In genomic region chr2:112941753-112942653, GRCh38 we compare ENCODE assay signal across 8 cellular contexts. TPM values are rescaled to one million over a fixed set of nuclear protein-coding genes. Genes with fewer than 3 reads are reported as not detected.
DNase-seq lines count a peak whose midpoint lies in the region; ATAC-seq and TF ChIP-seq lines count a peak whose summit lies in the region.

No MANE protein-coding gene starts in this region.

- H3K27me3 ChIP-seq in DND-41 (ENCODE audit: insufficient read depth, low read length, poor library complexity), result peaks cover 3% of the 10 kb centered on the region
- H3K27me3 ChIP-seq in KMS-11 (ENCODE audit: insufficient read depth, low read depth), result no peaks in the 10 kb centered on the region
- H3K27me3 ChIP-seq in RWPE2 (ENCODE audit: insufficient read depth, poor library complexity, severe bottlenecking), result no peaks in the 10 kb centered on the region

- H3K4me1 ChIP-seq in DND-41 (ENCODE audit: insufficient read depth, low read length) (no peaks in the 10 kb centered on the region), KMS-11 (ENCODE audit: low read depth, poor library complexity, severe bottlenecking) (no peaks in the 10 kb centered on the region), RWPE2 (ENCODE audit: insufficient read depth, poor library complexity, severe bottlenecking) (peaks cover 2% of the 10 kb centered on the region)

- intact Hi-C loops in posterior vena cava (cut with DNase I), result no loop called here

- DNase-seq in DND-41 (peak; percentile 71), RWPE2 (ENCODE audit: low spot score) (peak; percentile 76), glomerular endothelial cell (ENCODE audit: extremely low read depth, low read depth, low spot score) (peak; percentile 39), posterior vena cava (ENCODE audit: low spot score) (peak; percentile 88), cortex of kidney (lab: John Stamatoyannopoulos, UW) (no peak)
- DNase-seq in activated effector memory CD4-positive, alpha-beta T cell treated with anti-CD3 and anti-CD28 coated beads, Interleukin-2, amount 50 U/mL, for 16 hours, result peak; percentile 84

- H3K9me3 ChIP-seq in DND-41 (ENCODE audit: insufficient read depth, low read length, severe bottlenecking) (peaks cover 8% of the 10 kb centered on the region), RWPE2 (ENCODE audit: severe bottlenecking) (no peaks in the 10 kb centered on the region)

- H2AFZ ChIP-seq in DND-41 (ENCODE audit: low read depth, low read length) (no peak overlapping the region), KMS-11 (ENCODE audit: low read depth) (no peak overlapping the region)

- H3K4me2 ChIP-seq in DND-41 (ENCODE audit: insufficient read depth, low read length), result no peak overlapping the region
- H3K4me2 ChIP-seq in KMS-11, result no peak overlapping the region

- H3K36me3 ChIP-seq in DND-41 (ENCODE audit: insufficient read depth, low read length) (no peaks in the 10 kb centered on the region), KMS-11 (ENCODE audit: insufficient read depth) (no peaks in the 10 kb centered on the region), RWPE2 (ENCODE audit: low read depth) (no peaks in the 10 kb centered on the region)

- H3K9ac ChIP-seq in DND-41 (ENCODE audit: low read depth, low read length) (no peak overlapping the region), KMS-11 (no peak overlapping the region)

- H3K79me2 ChIP-seq in DND-41 (ENCODE audit: insufficient read depth, low read length) (no peaks in the 10 kb centered on the region), KMS-11 (ENCODE audit: insufficient read depth, low read depth) (no peaks in the 10 kb centered on the region)

- H3K4me3 ChIP-seq in DND-41 (ENCODE audit: low read depth in 1 of 2, low read length in 2 of 2) (no peak overlapping the region), KMS-11 (IDR thresholded peaks at IDR 0.05; ENCODE audit: insufficient read depth, low read depth, low read length) (no peak overlapping the region), RWPE2 (ENCODE audit: severe bottlenecking) (no peak overlapping the region)

- no peak overlapping the region for H3K27ac ChIP-seq in DND-41 (ENCODE audit: low read length)
- H3K27ac ChIP-seq in KMS-11, result no peak overlapping the region
- no peak overlapping the region for H3K27ac ChIP-seq in RWPE2 (ENCODE audit: poor library complexity, severe bottlenecking)

- ATAC-seq in DND-41 (ENCODE audit: insufficient read depth, low read depth), result peak; percentile 95
- ATAC-seq in GM21447 (IDR thresholded peaks at IDR 0.05; ENCODE audit: unreplicated experiment), result peak; percentile 89
- ATAC-seq in RWPE2 (ENCODE audit: low read depth), result peak; percentile 92

- H4K20me1 ChIP-seq in DND-41 (ENCODE audit: insufficient read depth, low read length) (no peaks in the 10 kb centered on the region), KMS-11 (ENCODE audit: insufficient read depth) (no peaks in the 10 kb centered on the region)

- TF ChIP-seq CTCF in DND-41 (IDR thresholded peaks at IDR 0.05; ENCODE audit: borderline replicate concordance, extremely low read depth, low read length, poor library complexity, severe bottlenecking) (peak; percentile 91), KMS-11 (conservative IDR thresholded peaks at IDR 0.05; ENCODE audit: low read depth, low read length) (peak; percentile 70), RWPE2 (IDR thresholded peaks at IDR 0.05; ENCODE audit: poor library complexity, severe bottlenecking) (peak; percentile 80)

RNA-seq across cellular contexts. Expression of gene IL37, which starts 31.0 kb away (rescaled TPM):
- total RNA-seq in glomerular endothelial cell (not detected in 2 replicates), posterior vena cava (not detected)

RNA-seq across cellular contexts. Expression of gene IL36G, which starts 35.8 kb away (rescaled TPM):
- total RNA-seq in glomerular endothelial cell, result not detected in 2 replicates
- total RNA-seq in posterior vena cava, result not detected
